In the genomic region with DNA sequence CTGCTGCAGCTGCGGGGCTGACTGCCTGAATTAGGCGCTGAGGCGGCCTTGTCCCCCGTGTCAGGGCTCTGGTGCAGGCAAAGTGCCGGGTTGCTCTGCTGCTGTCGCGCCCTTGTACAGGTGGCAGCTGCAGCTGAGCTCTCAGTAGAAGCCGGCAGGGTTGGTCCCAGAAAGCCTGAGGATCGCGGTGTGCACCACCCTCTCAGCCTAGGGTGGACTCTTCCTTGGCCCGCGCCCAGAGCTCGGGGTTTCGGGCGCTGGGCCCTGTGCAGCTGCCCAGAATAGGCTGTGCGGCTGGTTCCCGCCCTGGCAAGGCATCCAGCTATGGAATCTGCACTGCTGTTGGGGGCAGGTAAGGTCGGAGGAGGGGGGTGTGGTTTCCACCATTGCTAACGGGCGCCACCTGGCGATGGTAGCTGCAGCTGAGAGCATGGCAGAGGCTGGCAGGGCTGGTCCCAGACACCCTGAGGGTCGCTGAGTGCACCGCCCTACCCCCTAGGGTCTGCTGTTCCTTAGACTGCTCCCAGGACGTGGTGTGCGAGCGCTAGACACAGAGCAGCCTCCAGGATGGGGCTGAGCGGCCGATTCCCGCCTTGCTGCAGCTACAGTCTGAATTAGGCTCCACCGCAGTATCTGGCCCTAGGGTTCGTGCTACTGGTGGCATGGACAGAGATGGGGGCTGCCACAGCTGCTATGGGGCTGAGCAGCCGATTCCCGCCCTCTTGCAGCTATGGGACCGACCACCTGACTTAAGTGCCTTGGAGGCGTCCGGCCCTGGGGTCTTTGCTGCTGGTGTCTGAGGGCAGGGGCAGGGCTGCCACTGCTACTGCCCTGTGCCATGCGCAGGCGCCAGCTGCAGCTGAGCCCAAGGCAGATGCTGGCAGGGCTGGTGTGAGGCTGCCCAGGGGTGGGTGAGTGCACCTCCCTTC, we compare ENCODE assay signal across 8 cellular contexts.
A peak's percentile ranks its signal among the peaks of the same experiment; 100 is the strongest.
DNase-seq lines count a peak whose midpoint lies in the region; ATAC-seq and TF ChIP-seq lines count a peak whose summit lies in the region.
"Not testable (repeated sequence)": the region's sequence is repeated elsewhere in the genome, so short reads cannot be mapped to it uniquely, and the experiment has no call there.

No MANE protein-coding gene starts in this region.

- peak; percentile 79 for DNase-seq in Calu3
- peak; percentile 57 for DNase-seq in NCI-H748 (lab: John Stamatoyannopoulos, UW; ENCODE audit: unreplicated experiment)
- peak; percentile 67 for DNase-seq in activated CD8-positive, alpha-beta T cell treated with anti-CD3 and anti-CD28 coated beads, Interleukin-2, amount 10 ng/mL, durations not matched to agents 7 days and 5 days
- DNase-seq in effector memory CD8-positive, alpha-beta T cell = peak; percentile 41 to 65 (median 53)
- DNase-seq in medulla oblongata (ENCODE audit: extremely low spot score) = peak; percentile 20
- DNase-seq in stimulated activated CD8-positive, alpha-beta memory T cell treated with anti-CD3 and anti-CD28 coated beads, Interleukin-12 subunit alpha, Interleukin-12 subunit beta, amount 100 ng/mL, for 1 hour (ENCODE audit: low read depth) = peak; percentile 26

- POLR2A ChIA-PET in activated CD8-positive, alpha-beta T cell treated with anti-CD3 and anti-CD28 coated beads, Interleukin-2, amount 10 ng/mL, durations not matched to agents 7 days and 5 days (lab: Charles Lee) = not testable (repeated sequence)

- CTCF ChIA-PET in Calu3 (lab: Charles Lee) = interaction anchor here (0.7 to 2.9 kb wide), 10 partner anchors 10 to 1886 kb away, joined by 3 to 34 read pairs (median 6); no protein-coding TSS in a partner anchor
- CTCF ChIA-PET in activated CD8-positive, alpha-beta T cell treated with anti-CD3 and anti-CD28 coated beads, Interleukin-2, amount 10 ng/mL, durations not matched to agents 7 days and 5 days (lab: Charles Lee) = interaction anchor here (0.8 to 3.4 kb wide), 18 partner anchors 10 to 519 kb away, joined by 3 to 38 read pairs (median 4); partner anchors contain the start of gene MZT2A

- not testable (repeated sequence) for H3K4me1 Mint-ChIP-seq in Calu3 (ENCODE audit: low read depth, unreplicated experiment); activated CD8-positive, alpha-beta T cell treated with anti-CD3 and anti-CD28 coated beads, Interleukin-2, amount 10 ng/mL, durations not matched to agents 7 days and 5 days (ENCODE audit: low read depth)
- H3K4me1 Mint-ChIP-seq in effector memory CD8-positive, alpha-beta T cell (ENCODE audit: low read depth in 2 of 2) = peaks cover 12 to 13% of the 10 kb centered on the region in 2 donors

- H3K36me3 Mint-ChIP-seq in Calu3 (ENCODE audit: insufficient read depth, unreplicated experiment); activated CD8-positive, alpha-beta T cell treated with anti-CD3 and anti-CD28 coated beads, Interleukin-2, amount 10 ng/mL, durations not matched to agents 7 days and 5 days (ENCODE audit: low read depth); effector memory CD8-positive, alpha-beta T cell (ENCODE audit: insufficient read depth): not testable (repeated sequence)

- H3K9me3 Mint-ChIP-seq in Calu3 (ENCODE audit: low read depth, unreplicated experiment); activated CD8-positive, alpha-beta T cell treated with anti-CD3 and anti-CD28 coated beads, Interleukin-2, amount 10 ng/mL, durations not matched to agents 7 days and 5 days (ENCODE audit: insufficient read depth); effector memory CD8-positive, alpha-beta T cell: not testable (repeated sequence)

- BruUV-seq in Calu3 (replicated peaks; lab: Mats Ljungman, UMichigan) = not testable (repeated sequence)

- H3K27me3 Mint-ChIP-seq in Calu3 (ENCODE audit: unreplicated experiment) = not testable (repeated sequence)
- peaks cover 22% of the 10 kb centered on the region for H3K27me3 Mint-ChIP-seq in activated CD8-positive, alpha-beta T cell treated with anti-CD3 and anti-CD28 coated beads, Interleukin-2, amount 10 ng/mL, durations not matched to agents 7 days and 5 days (ENCODE audit: low read depth)
- H3K27me3 Mint-ChIP-seq in effector memory CD8-positive, alpha-beta T cell = peaks cover 42 to 54% of the 10 kb centered on the region in 2 donors

- ATAC-seq in GM21447 (IDR thresholded peaks at IDR 0.05; ENCODE audit: unreplicated experiment) = peak; percentile 84
- peak; percentile 55 for ATAC-seq in HG03558 (IDR thresholded peaks at IDR 0.05; ENCODE audit: extremely low read depth, unreplicated experiment)
- ATAC-seq in activated CD8-positive, alpha-beta T cell treated with anti-CD3 and anti-CD28 coated beads, Interleukin-2, amount 10 ng/mL, durations not matched to agents 7 days and 5 days = peak; percentile 95
- peak; percentile 92 for ATAC-seq in effector memory CD8-positive, alpha-beta T cell (replicated peaks)

- TF ChIP-seq CTCF in Calu3 (IDR thresholded peaks at IDR 0.05; ENCODE audit: unreplicated experiment) = peak; percentile 70

- not testable (repeated sequence) for H3K27ac Mint-ChIP-seq in Calu3 (ENCODE audit: unreplicated experiment); activated CD8-positive, alpha-beta T cell treated with anti-CD3 and anti-CD28 coated beads, Interleukin-2, amount 10 ng/mL, durations not matched to agents 7 days and 5 days; effector memory CD8-positive, alpha-beta T cell

- intact Hi-C loops in Calu3 (cut with micrococcal nuclease; ENCODE audit: unreplicated experiment) = loop anchor here (1.0 to 10.0 kb wide), 3 partner anchors 259 to 518 kb away; no protein-coding TSS in a partner anchor

- peak overlapping the region; percentile 65 for H3K4me3 Mint-ChIP-seq in Calu3 (ENCODE audit: low read depth, unreplicated experiment)
- H3K4me3 Mint-ChIP-seq in activated CD8-positive, alpha-beta T cell treated with anti-CD3 and anti-CD28 coated beads, Interleukin-2, amount 10 ng/mL, durations not matched to agents 7 days and 5 days = not testable (repeated sequence)
- peak overlapping the region; percentile 64 to 72 for H3K4me3 Mint-ChIP-seq in effector memory CD8-positive, alpha-beta T cell

Comparison
In these comparisons a context has a peak if more than half of its experiments do, and no peak if none do; other contexts are left out.
1. Peak in every context shown above with its lines: DNase-seq and ATAC-seq.
2. DNase-seq: peak in every context shown above with its lines; median percentile 79 in Calu3; 67 in activated CD8-positive, alpha-beta T cell treated with anti-CD3 and anti-CD28 coated beads, Interleukin-2, amount 10 ng/mL, durations not matched to agents 7 days and 5 days; 57 in NCI-H748; 53 in effector memory CD8-positive, alpha-beta T cell; 26 in stimulated activated CD8-positive, alpha-beta memory T cell treated with anti-CD3 and anti-CD28 coated beads, Interleukin-12 subunit alpha, Interleukin-12 subunit beta, amount 100 ng/mL, for 1 hour; 20 in medulla oblongata.